Comparison of ENCODE assay signal across 23 cellular contexts in the genomic region with DNA sequence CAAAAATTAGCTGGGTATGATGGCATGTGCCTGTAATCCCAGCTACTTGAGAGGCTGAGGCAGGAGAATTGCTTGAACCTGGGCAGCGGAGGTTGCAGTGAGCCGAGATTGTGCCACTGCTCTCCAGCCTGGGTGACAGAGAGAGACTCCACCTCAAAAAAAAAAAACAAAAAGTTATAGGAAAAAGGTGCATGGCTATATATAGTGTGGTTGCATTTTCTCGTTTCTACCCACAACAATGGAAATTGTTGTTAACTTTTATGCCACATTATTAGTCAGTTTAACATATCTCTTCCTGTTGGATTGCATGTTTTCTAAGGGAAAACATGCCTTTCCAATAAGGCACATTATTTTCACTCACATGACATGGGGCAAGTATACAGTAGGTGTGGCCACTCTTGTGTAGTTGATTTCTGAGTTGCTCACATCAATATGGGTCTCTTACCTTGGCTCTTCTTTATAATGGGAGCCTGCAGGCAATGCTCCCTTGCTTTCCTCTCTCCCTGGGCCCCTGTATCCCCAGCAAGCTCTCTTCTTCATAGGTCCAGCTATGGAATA.
DNase-seq lines count a peak whose midpoint lies in the region; ATAC-seq and TF ChIP-seq lines count a peak whose summit lies in the region.
"Had no signal": no experiment of that assay in that cellular context is flagged by ENCODE, and none has a peak within 500 bp of the region (broad histone marks: within the 10 kb centered on the region; RNA-seq: fewer than 3 reads in every experiment).

No MANE protein-coding gene starts in this region.

- no peaks in the 10 kb centered on the region for H3K79me2 ChIP-seq in SK-N-SH (ENCODE audit: insufficient read depth)

- CTCF ChIA-PET in activated CD8-positive, alpha-beta T cell treated with anti-CD3 and anti-CD28 coated beads, Interleukin-2, amount 10 ng/mL, durations not matched to agents 7 days and 5 days (lab: Charles Lee) = interaction anchor here (0.7 to 1.0 kb wide), 4 partner anchors 9 to 100 kb away, joined by 3 read pairs; no protein-coding TSS in a partner anchor
- CTCF ChIA-PET in SK-N-SH (lab: Yijun Ruan, JAX) = interaction anchor here (0.6 kb wide), 1 partner anchor 67 kb away, joined by 3 read pairs; no protein-coding TSS in a partner anchor

- H3K27ac ChIP-seq in SK-N-SH (ENCODE audit: low read depth in 2 of 2, low read length in 1 of 2) = no peak overlapping the region
- no peak overlapping the region for H3K27ac ChIP-seq in testis
- H3K27ac ChIP-seq: PC-9 had no signal

- no peaks in the 10 kb centered on the region for H3K9me2 ChIP-seq in SK-N-SH

- no peaks in the 10 kb centered on the region for H3K36me3 ChIP-seq in SK-N-SH (replicated peaks in 1 of 2; ENCODE audit: control insufficient read depth in 1 of 2, insufficient read depth in 2 of 2, low read length in 1 of 2)
- H3K36me3 ChIP-seq in testis (ENCODE audit: low read depth, missing control alignments) = no peaks in the 10 kb centered on the region
- H3K36me3 ChIP-seq: MG63 had no signal

- TF ChIP-seq EP300 in SK-N-SH (IDR thresholded peaks at IDR 0.05; ENCODE audit: borderline replicate concordance in 1 of 2, low read depth in 1 of 2, low read length in 1 of 2) = no peak

- no peaks in the 10 kb centered on the region for H4K20me1 ChIP-seq in SK-N-SH (ENCODE audit: insufficient read depth)

- no peak for DNase-seq in activated T-cell treated with anti-CD3 and anti-CD28 coated beads, Interleukin-2, amount 50 U/mL, for 24 hours
- DNase-seq in activated T-cell treated with anti-CD3 and anti-CD28 coated beads, Interleukin-2, amount 50 U/mL, for 4 hours = no peak
- no peak for DNase-seq in activated CD8-positive, alpha-beta T cell treated with anti-CD3 and anti-CD28 coated beads, Interleukin-2, amount 10 ng/mL, durations not matched to agents 7 days and 5 days
- DNase-seq in activated T-helper 2 cell treated with anti-CD3 and anti-CD28 coated beads, Interferon-gamma antibody, Interleukin-2, Interleukin-4, amounts not matched to agents 10 μg/mL and 5 μg/mL and 100 μg/mL, durations not matched to agents 14 hours and 24 hours and 36 hours (ENCODE audit: low spot score) = no peak
- DNase-seq in stimulated activated effector memory CD8-positive, alpha-beta T cell treated with anti-CD3 and anti-CD28 coated beads, Interleukin-12 subunit alpha, Interleukin-12 subunit beta, amount 100 ng/mL, for 72 hours (ENCODE audit: low spot score in 2 of 2) = no peak
- DNase-seq in SK-N-SH = no peak
- DNase-seq in testis = no peak
- DNase-seq: C1 segment of cervical spinal cord; CD4-positive, alpha-beta memory T cell; COR-L47; DMS53; IMR-90; KG1; MG63; NCI-H1105 treated with DMSO at 0.1 percent for 48 hours; NCI-H2029; NCI-H446; NCI-H524 treated with DMSO at 0.1 percent for 48 hours; NCI-H774; PC-9 had no signal

- H3K27me3 Mint-ChIP-seq in activated T-cell treated with anti-CD3 and anti-CD28 coated beads, Interleukin-2, amount 50 U/mL, for 24 hours = no peaks in the 10 kb centered on the region
- no peaks in the 10 kb centered on the region for H3K27me3 Mint-ChIP-seq in activated T-cell treated with anti-CD3 and anti-CD28 coated beads, Interleukin-2, amount 50 U/mL, for 4 hours (ENCODE audit: low read depth)
- H3K27me3 Mint-ChIP-seq in activated CD8-positive, alpha-beta T cell treated with anti-CD3 and anti-CD28 coated beads, Interleukin-2, amount 10 ng/mL, durations not matched to agents 7 days and 5 days (ENCODE audit: low read depth) = no peaks in the 10 kb centered on the region
- no peaks in the 10 kb centered on the region for H3K27me3 Mint-ChIP-seq in activated T-helper 2 cell treated with anti-CD3 and anti-CD28 coated beads, Interferon-gamma antibody, Interleukin-2, Interleukin-4, amounts not matched to agents 10 μg/mL and 5 μg/mL and 100 μg/mL, durations not matched to agents 14 hours and 24 hours and 36 hours (ENCODE audit: low read depth)

- peaks cover 64% of the 10 kb centered on the region for H3K36me3 Mint-ChIP-seq in activated T-cell treated with anti-CD3 and anti-CD28 coated beads, Interleukin-2, amount 50 U/mL, for 24 hours (ENCODE audit: low read depth)
- peaks cover 12% of the 10 kb centered on the region for H3K36me3 Mint-ChIP-seq in activated T-cell treated with anti-CD3 and anti-CD28 coated beads, Interleukin-2, amount 50 U/mL, for 4 hours (ENCODE audit: insufficient read depth)
- peaks cover 61% of the 10 kb centered on the region for H3K36me3 Mint-ChIP-seq in activated CD8-positive, alpha-beta T cell treated with anti-CD3 and anti-CD28 coated beads, Interleukin-2, amount 10 ng/mL, durations not matched to agents 7 days and 5 days (ENCODE audit: low read depth)
- peaks cover 69% of the 10 kb centered on the region for H3K36me3 Mint-ChIP-seq in activated T-helper 2 cell treated with anti-CD3 and anti-CD28 coated beads, Interferon-gamma antibody, Interleukin-2, Interleukin-4, amounts not matched to agents 10 μg/mL and 5 μg/mL and 100 μg/mL, durations not matched to agents 14 hours and 24 hours and 36 hours (ENCODE audit: low read depth)
- H3K36me3 Mint-ChIP-seq in stimulated activated effector memory CD8-positive, alpha-beta T cell treated with anti-CD3 and anti-CD28 coated beads, Interleukin-12 subunit alpha, Interleukin-12 subunit beta, amount 100 ng/mL, for 72 hours = peaks cover 21% of the 10 kb centered on the region

- H3K9ac ChIP-seq in SK-N-SH = no peak overlapping the region

- no peak for TF ChIP-seq POLR2A in testis (IDR thresholded peaks at IDR 0.05)

- peaks cover 46% of the 10 kb centered on the region for H3K9me3 Mint-ChIP-seq in activated T-cell treated with anti-CD3 and anti-CD28 coated beads, Interleukin-2, amount 50 U/mL, for 24 hours
- peaks cover 30% of the 10 kb centered on the region for H3K9me3 Mint-ChIP-seq in activated T-cell treated with anti-CD3 and anti-CD28 coated beads, Interleukin-2, amount 50 U/mL, for 4 hours
- H3K9me3 Mint-ChIP-seq in activated CD8-positive, alpha-beta T cell treated with anti-CD3 and anti-CD28 coated beads, Interleukin-2, amount 10 ng/mL, durations not matched to agents 7 days and 5 days (ENCODE audit: insufficient read depth) = peaks cover 47% of the 10 kb centered on the region
- peaks cover 61% of the 10 kb centered on the region for H3K9me3 Mint-ChIP-seq in activated T-helper 2 cell treated with anti-CD3 and anti-CD28 coated beads, Interferon-gamma antibody, Interleukin-2, Interleukin-4, amounts not matched to agents 10 μg/mL and 5 μg/mL and 100 μg/mL, durations not matched to agents 14 hours and 24 hours and 36 hours
- peaks cover 25% of the 10 kb centered on the region for H3K9me3 Mint-ChIP-seq in stimulated activated effector memory CD8-positive, alpha-beta T cell treated with anti-CD3 and anti-CD28 coated beads, Interleukin-12 subunit alpha, Interleukin-12 subunit beta, amount 100 ng/mL, for 72 hours

- H3K27me3 ChIP-seq in SK-N-SH (ENCODE audit: insufficient read depth) (no peaks in the 10 kb centered on the region), testis (no peaks in the 10 kb centered on the region)
- H3K27me3 ChIP-seq: MG63 had no signal

- H3K27ac Mint-ChIP-seq in activated T-cell treated with anti-CD3 and anti-CD28 coated beads, Interleukin-2, amount 50 U/mL, for 24 hours = peak overlapping the region; percentile 69
- H3K27ac Mint-ChIP-seq in activated CD8-positive, alpha-beta T cell treated with anti-CD3 and anti-CD28 coated beads, Interleukin-2, amount 10 ng/mL, durations not matched to agents 7 days and 5 days = no peak overlapping the region
- H3K27ac Mint-ChIP-seq in activated T-helper 2 cell treated with anti-CD3 and anti-CD28 coated beads, Interferon-gamma antibody, Interleukin-2, Interleukin-4, amounts not matched to agents 10 μg/mL and 5 μg/mL and 100 μg/mL, durations not matched to agents 14 hours and 24 hours and 36 hours = peak overlapping the region; percentile 90
- H3K27ac Mint-ChIP-seq in stimulated activated effector memory CD8-positive, alpha-beta T cell treated with anti-CD3 and anti-CD28 coated beads, Interleukin-12 subunit alpha, Interleukin-12 subunit beta, amount 100 ng/mL, for 72 hours = peak overlapping the region; percentile 90
- H3K27ac Mint-ChIP-seq: CD4-positive, alpha-beta memory T cell had no signal

- no peak overlapping the region for H3K4me3 Mint-ChIP-seq in activated T-cell treated with anti-CD3 and anti-CD28 coated beads, Interleukin-2, amount 50 U/mL, for 24 hours
- no peak overlapping the region for H3K4me3 Mint-ChIP-seq in activated T-cell treated with anti-CD3 and anti-CD28 coated beads, Interleukin-2, amount 50 U/mL, for 4 hours
- no peak overlapping the region for H3K4me3 Mint-ChIP-seq in activated CD8-positive, alpha-beta T cell treated with anti-CD3 and anti-CD28 coated beads, Interleukin-2, amount 10 ng/mL, durations not matched to agents 7 days and 5 days
- H3K4me3 Mint-ChIP-seq in activated T-helper 2 cell treated with anti-CD3 and anti-CD28 coated beads, Interferon-gamma antibody, Interleukin-2, Interleukin-4, amounts not matched to agents 10 μg/mL and 5 μg/mL and 100 μg/mL, durations not matched to agents 14 hours and 24 hours and 36 hours (ENCODE audit: low read depth) = no peak overlapping the region
- H3K4me3 Mint-ChIP-seq in stimulated activated effector memory CD8-positive, alpha-beta T cell treated with anti-CD3 and anti-CD28 coated beads, Interleukin-12 subunit alpha, Interleukin-12 subunit beta, amount 100 ng/mL, for 72 hours = no peak overlapping the region
- H3K4me3 Mint-ChIP-seq: CD4-positive, alpha-beta memory T cell had no signal

- intact Hi-C loops in activated T-helper 2 cell treated with anti-CD3 and anti-CD28 coated beads, Interferon-gamma antibody, Interleukin-2, Interleukin-4, amounts not matched to agents 10 μg/mL and 5 μg/mL and 100 μg/mL, durations not matched to agents 14 hours and 24 hours and 36 hours (cut with micrococcal nuclease) = loop anchor here (1.0 to 10.0 kb wide), 6 partner anchors 90 to 1158 kb away; a partner anchor contains a TSS
- intact Hi-C loops in testis (cut with DNase I; ENCODE audit: low total_unique reads) = no loop called here

- TF ChIP-seq CTCF in SK-N-SH (IDR thresholded peaks at IDR 0.05) (no peak), testis (IDR thresholded peaks at IDR 0.05) (no peak)

- peaks cover 68% of the 10 kb centered on the region for H3K4me1 Mint-ChIP-seq in activated T-cell treated with anti-CD3 and anti-CD28 coated beads, Interleukin-2, amount 50 U/mL, for 24 hours (ENCODE audit: low read depth)
- H3K4me1 Mint-ChIP-seq in activated T-cell treated with anti-CD3 and anti-CD28 coated beads, Interleukin-2, amount 50 U/mL, for 4 hours (ENCODE audit: low read depth) = peaks cover 35% of the 10 kb centered on the region
- peaks cover 29% of the 10 kb centered on the region for H3K4me1 Mint-ChIP-seq in activated CD8-positive, alpha-beta T cell treated with anti-CD3 and anti-CD28 coated beads, Interleukin-2, amount 10 ng/mL, durations not matched to agents 7 days and 5 days (ENCODE audit: low read depth)
- peaks cover 56% of the 10 kb centered on the region for H3K4me1 Mint-ChIP-seq in activated T-helper 2 cell treated with anti-CD3 and anti-CD28 coated beads, Interferon-gamma antibody, Interleukin-2, Interleukin-4, amounts not matched to agents 10 μg/mL and 5 μg/mL and 100 μg/mL, durations not matched to agents 14 hours and 24 hours and 36 hours (ENCODE audit: low read depth)
- peaks cover 80% of the 10 kb centered on the region for H3K4me1 Mint-ChIP-seq in stimulated activated effector memory CD8-positive, alpha-beta T cell treated with anti-CD3 and anti-CD28 coated beads, Interleukin-12 subunit alpha, Interleukin-12 subunit beta, amount 100 ng/mL, for 72 hours

- H3K4me3 ChIP-seq in SK-N-SH (ENCODE audit: low read depth in 2 of 2, low read length in 1 of 2) (no peak overlapping the region), testis (no peak overlapping the region)
- H3K4me3 ChIP-seq: MG63, PC-9 had no signal

- no peaks in the 10 kb centered on the region for H3F3A ChIP-seq in SK-N-SH (replicated peaks; ENCODE audit: insufficient read depth)

- POLR2A ChIA-PET in activated CD8-positive, alpha-beta T cell treated with anti-CD3 and anti-CD28 coated beads, Interleukin-2, amount 10 ng/mL, durations not matched to agents 7 days and 5 days (lab: Charles Lee) = no interaction called here
- POLR2A ChIA-PET in SK-N-SH (lab: Yijun Ruan, JAX) = no interaction called here

- H3K4me1 ChIP-seq in SK-N-SH (ENCODE audit: control insufficient read depth in 1 of 2, insufficient read depth in 2 of 2, low read depth in 1 of 2, low read length in 1 of 2) = peaks cover 0 to 4% of the 10 kb centered on the region in 2 experiments; a peak in 1 of 4 replicates
- H3K4me1 ChIP-seq in testis = no peaks in the 10 kb centered on the region

- TF ChIP-seq RAD21 in SK-N-SH (IDR thresholded peaks at IDR 0.05; ENCODE audit: low read length) = no peak

- no peak overlapping the region for H2AFZ ChIP-seq in SK-N-SH (ENCODE audit: low read depth)
- H2AFZ ChIP-seq: PC-9 had no signal

- H3K4me2 ChIP-seq in SK-N-SH = no peak overlapping the region
- H3K4me2 ChIP-seq: PC-9 had no signal

- H3K9me3 ChIP-seq in SK-N-SH = no peaks in the 10 kb centered on the region
- no peaks in the 10 kb centered on the region for H3K9me3 ChIP-seq in testis

- WGBS in SK-N-SH (ENCODE audit: low lambda C conversion rate) = 71% methylated on average over 3 of the region's 3 CpGs
- 88 to 90% methylated on average over 3 of the region's 3 CpGs for WGBS in testis, 2 donors

- ATAC-seq in activated T-cell treated with anti-CD3 and anti-CD28 coated beads, Interleukin-2, amount 50 U/mL, for 4 hours = no peak
- ATAC-seq in activated CD8-positive, alpha-beta T cell treated with anti-CD3 and anti-CD28 coated beads, Interleukin-2, amount 10 ng/mL, durations not matched to agents 7 days and 5 days = peak; percentile 36
- ATAC-seq in stimulated activated effector memory CD8-positive, alpha-beta T cell treated with anti-CD3 and anti-CD28 coated beads, Interleukin-12 subunit alpha, Interleukin-12 subunit beta, amount 100 ng/mL, for 72 hours = peak; percentile 33
- ATAC-seq in HG03469 (IDR thresholded peaks at IDR 0.05; ENCODE audit: unreplicated experiment) = no peak
- ATAC-seq: HCT116, Right ventricle myocardium inferior had no signal

Comparison
In these comparisons a context has a peak if more than half of its experiments do, and no peak if none do; other contexts are left out.
1. ATAC-seq: peak in activated CD8-positive, alpha-beta T cell treated with anti-CD3 and anti-CD28 coated beads, Interleukin-2, amount 10 ng/mL, durations not matched to agents 7 days and 5 days (single experiment) and stimulated activated effector memory CD8-positive, alpha-beta T cell treated with anti-CD3 and anti-CD28 coated beads, Interleukin-12 subunit alpha, Interleukin-12 subunit beta, amount 100 ng/mL, for 72 hours (single experiment); none in activated T-cell treated with anti-CD3 and anti-CD28 coated beads, Interleukin-2, amount 50 U/mL, for 4 hours (0 of 2) and HG03469 (single experiment).